In the genomic region with DNA sequence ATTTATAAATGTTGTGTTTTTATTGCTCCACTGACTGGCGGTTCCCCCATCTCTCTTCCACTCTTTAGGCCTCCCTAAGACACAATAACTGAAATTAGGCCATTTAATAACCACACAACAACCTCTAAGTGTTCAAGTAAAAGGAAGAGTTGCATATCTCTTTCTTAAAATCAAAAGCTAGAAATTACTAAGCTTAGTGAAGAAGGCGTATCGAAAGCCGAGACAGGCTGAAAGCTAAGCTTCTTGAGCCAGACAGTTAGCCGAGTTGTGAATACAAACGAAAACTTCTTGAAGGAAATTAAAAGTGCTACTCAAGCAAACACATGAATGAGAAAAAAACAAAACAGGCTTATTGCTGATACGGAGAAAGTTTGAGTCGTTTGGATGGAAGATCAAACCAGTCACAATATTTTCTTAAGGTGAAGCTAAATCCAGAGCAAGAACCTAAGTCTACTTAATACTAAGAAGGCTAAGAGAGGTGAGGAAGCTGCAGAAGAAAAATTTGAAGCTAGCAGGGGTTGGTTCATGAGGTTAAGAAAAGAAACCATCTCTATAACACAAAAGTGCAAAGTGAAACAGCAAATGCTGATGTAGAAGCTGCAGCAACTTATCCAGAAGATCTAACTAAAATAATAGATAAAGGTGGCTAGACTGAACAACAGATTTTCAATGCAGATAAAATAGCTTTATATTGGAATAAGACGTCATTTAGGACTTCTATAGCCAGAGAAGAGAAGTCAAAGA, we compare ENCODE assay signal across 17 cellular contexts.
"Had no signal": no experiment of that assay in that cellular context is flagged by ENCODE, and none has a peak within 500 bp of the region (broad histone marks: within the 10 kb centered on the region; RNA-seq: fewer than 3 reads in every experiment).

No MANE protein-coding gene starts in this region.

- ATAC-seq: activated CD4-positive, CD25-positive, alpha-beta regulatory T cell treated with anti-CD3 and anti-CD28 coated beads, Interleukin-2, amount 50 U/mL, for 24 hours; activated naive CD4-positive, alpha-beta T cell treated with anti-CD3 and anti-CD28 coated beads, Interleukin-2, amount 50 U/mL, for 72 hours; body of pancreas; gastrocnemius medialis; left ventricle myocardium superior; stimulated activated naive CD8-positive, alpha-beta T cell treated with anti-CD3 and anti-CD28 coated beads, Interleukin-15, Interleukin-2, amounts not matched to agents 100 U/mL and 50 U/mL, for 24 hours had no signal

- H3K9me3 Mint-ChIP-seq: activated naive CD4-positive, alpha-beta T cell treated with anti-CD3 and anti-CD28 coated beads, Interleukin-2, amount 50 U/mL, for 72 hours had no signal

- H3K36me3 ChIP-seq: gastrocnemius medialis, suprapubic skin, upper lobe of left lung had no signal

- H3K4me3 Mint-ChIP-seq: neural crest cell had no signal

- H3K27ac ChIP-seq: body of pancreas, gastrocnemius medialis, hepatocyte, suprapubic skin, upper lobe of left lung had no signal

- DNase-seq: activated effector memory CD4-positive, alpha-beta T cell treated with Interleukin-2 at 50 U/mL for 16 hours; activated T-cell treated with anti-CD3 and anti-CD28 coated beads, Interleukin-2, amount 50 U/mL, for 1 hour; amniotic stem cell; body of pancreas; central memory CD4-positive, alpha-beta T cell; cortex of kidney; effector CD8-positive, alpha-beta T cell; gastrocnemius medialis; left ventricle myocardium superior; stimulated activated CD4-positive, alpha-beta T cell treated with anti-CD3 and anti-CD28 coated beads, Interleukin-12 subunit alpha, Interleukin-12 subunit beta, amount 100 ng/mL, for 4 hours; stimulated activated naive CD8-positive, alpha-beta T cell treated with anti-CD3 and anti-CD28 coated beads, Interleukin-15, Interleukin-2, amounts not matched to agents 100 U/mL and 50 U/mL, for 24 hours; upper lobe of left lung had no signal

- H3K27me3 ChIP-seq: body of pancreas, gastrocnemius medialis, hepatocyte, suprapubic skin, upper lobe of left lung had no signal

- H3K27ac Mint-ChIP-seq: activated naive CD4-positive, alpha-beta T cell treated with anti-CD3 and anti-CD28 coated beads, Interleukin-2, amount 50 U/mL, for 72 hours had no signal

- H3K4me1 ChIP-seq: body of pancreas, suprapubic skin had no signal

- H3K4me1 Mint-ChIP-seq: neural crest cell had no signal

- H3K4me3 ChIP-seq: body of pancreas, gastrocnemius medialis, hepatocyte, suprapubic skin, upper lobe of left lung had no signal

- H3K36me3 Mint-ChIP-seq: activated naive CD4-positive, alpha-beta T cell treated with anti-CD3 and anti-CD28 coated beads, Interleukin-2, amount 50 U/mL, for 72 hours had no signal

- H3K9me3 ChIP-seq: body of pancreas, gastrocnemius medialis, suprapubic skin, upper lobe of left lung had no signal
